In genomic region chr1:11456970-11457369, GRCh38 we compare ENCODE assay signal across 16 cellular contexts. TPM values are rescaled to one million over a fixed set of nuclear protein-coding genes. Genes with fewer than 3 reads are reported as not detected.
A peak's percentile ranks its signal among the peaks of the same experiment; 100 is the strongest.
DNase-seq lines count a peak whose midpoint lies in the region; ATAC-seq and TF ChIP-seq lines count a peak whose summit lies in the region.
"Had no signal": no experiment of that assay in that cellular context is flagged by ENCODE, and none has a peak within 500 bp of the region (broad histone marks: within the 10 kb centered on the region; RNA-seq: fewer than 3 reads in every experiment).

No MANE protein-coding gene starts in this region.

- peaks cover 31% of the 10 kb centered on the region for H3K4me1 Mint-ChIP-seq in CD4-positive, alpha-beta T cell (ENCODE audit: low read depth)
- H3K4me1 Mint-ChIP-seq in naive thymus-derived CD4-positive, alpha-beta T cell, result peaks cover 0 to 36% (median 26%) of the 10 kb centered on the region in 7 donors

- H3K27me3 Mint-ChIP-seq in CD4-positive, alpha-beta T cell, result peaks cover 3% of the 10 kb centered on the region
- H3K27me3 Mint-ChIP-seq in naive thymus-derived CD4-positive, alpha-beta T cell, result peaks cover 0 to 16% (median 3%) of the 10 kb centered on the region in 5 donors

- peaks cover 0 to 21% of the 10 kb centered on the region in 2 donors for H3K4me1 ChIP-seq in naive thymus-derived CD4-positive, alpha-beta T cell (ENCODE audit: control insufficient read depth in 2 of 2, insufficient read depth in 2 of 2, low read length in 2 of 2)

- no peak for TF ChIP-seq CTCF in CD4-positive, alpha-beta T cell (IDR thresholded peaks at IDR 0.05)

- no peaks in the 10 kb centered on the region for H3K36me3 Mint-ChIP-seq in CD4-positive, alpha-beta T cell (ENCODE audit: low read depth)
- H3K36me3 Mint-ChIP-seq in naive thymus-derived CD4-positive, alpha-beta T cell, result no peaks in the 10 kb centered on the region

- no peaks in the 10 kb centered on the region for H3K9me3 ChIP-seq in CD4-positive, alpha-beta T cell (ENCODE audit: control insufficient read depth, low read length)
- no peaks in the 10 kb centered on the region for H3K9me3 ChIP-seq in naive thymus-derived CD4-positive, alpha-beta T cell (ENCODE audit: control insufficient read depth in 2 of 3, low read length in 3 of 3)
- H3K9me3 ChIP-seq: BLaER1 treated with 17β-estradiol and CSF1 and Interleukin-3, amounts not matched to agents 10 nM and 100 nM had no signal

- peak; percentile 16 for DNase-seq in NCI-H2107 treated with DMSO at 0.1 percent for 48 hours (lab: John Stamatoyannopoulos, UW; ENCODE audit: unreplicated experiment)
- no peak for DNase-seq in NCI-H2107 (lab: John Stamatoyannopoulos, UW)
- no peak for DNase-seq in CD4-positive, alpha-beta T cell
- DNase-seq in NCI-H2171 treated with DMSO at 0.1 percent for 48 hours (lab: John Stamatoyannopoulos, UW), result peak; percentile 92
- peak in 5 of 9 donors; percentile 18 to 47 (median 41) for DNase-seq in naive thymus-derived CD4-positive, alpha-beta T cell
- no peak for DNase-seq in SHP77 (lab: John Stamatoyannopoulos, UW)
- DNase-seq in activated effector memory CD4-positive, alpha-beta T cell treated with Interleukin-2 at 50 U/mL for 16 hours, result no peak
- DNase-seq: DMS153; H7; NCI-H1048; NCI-H1694 treated with DMSO at 0.1 percent for 48 hours; NCI-H526; NK-92 treated with Interleukin-12 subunit alpha and Interleukin-12 subunit beta, amount 100 ng/mL, for 24 hours had no signal

- no peaks in the 10 kb centered on the region for H3K9me3 Mint-ChIP-seq in CD4-positive, alpha-beta T cell
- H3K9me3 Mint-ChIP-seq in naive thymus-derived CD4-positive, alpha-beta T cell, result peaks cover 0 to 2% (median 0%) of the 10 kb centered on the region in 11 donors

- POLR2A ChIA-PET in CD4-positive, alpha-beta T cell (lab: Charles Lee), result no interaction called here
- POLR2A ChIA-PET in naive thymus-derived CD4-positive, alpha-beta T cell (lab: Charles Lee), result no interaction called here

- no peaks in the 10 kb centered on the region for H3K27me3 ChIP-seq in CD4-positive, alpha-beta T cell (ENCODE audit: control insufficient read depth, insufficient read depth, low read length)
- H3K27me3 ChIP-seq in naive thymus-derived CD4-positive, alpha-beta T cell (ENCODE audit: control insufficient read depth in 2 of 2, insufficient read depth in 2 of 2, low read length in 2 of 2), result no peaks in the 10 kb centered on the region
- H3K27me3 ChIP-seq: BLaER1 treated with 17β-estradiol and CSF1 and Interleukin-3, amounts not matched to agents 10 nM and 100 nM had no signal

- no peaks in the 10 kb centered on the region for H3K36me3 ChIP-seq in naive thymus-derived CD4-positive, alpha-beta T cell (ENCODE audit: control insufficient read depth in 2 of 3, insufficient read depth in 3 of 3, low read length in 3 of 3)
- H3K36me3 ChIP-seq: BLaER1 treated with 17β-estradiol and CSF1 and Interleukin-3, amounts not matched to agents 10 nM and 100 nM had no signal

- no peak overlapping the region for H3K27ac ChIP-seq in CD4-positive, alpha-beta T cell (ENCODE audit: low read depth, low read length)
- H3K27ac ChIP-seq in naive thymus-derived CD4-positive, alpha-beta T cell (ENCODE audit: low read depth, low read length), result no peak overlapping the region
- H3K27ac ChIP-seq: BLaER1 treated with 17β-estradiol and CSF1 and Interleukin-3, amounts not matched to agents 10 nM and 100 nM; KMS-11 had no signal

- peak; percentile 32 for ATAC-seq in CD4-positive, alpha-beta T cell (ENCODE audit: poor library complexity)
- ATAC-seq in naive thymus-derived CD4-positive, alpha-beta T cell, result peak; percentile 20

- CTCF ChIA-PET in CD4-positive, alpha-beta T cell (lab: Charles Lee), result no interaction called here
- CTCF ChIA-PET in naive thymus-derived CD4-positive, alpha-beta T cell (lab: Charles Lee), result interaction anchor here (0.6 kb wide), 1 partner anchor 30 kb away, joined by 3 read pairs; no protein-coding TSS in a partner anchor

- H3K4me3 ChIP-seq in naive thymus-derived CD4-positive, alpha-beta T cell (ENCODE audit: low read length), result no peak overlapping the region
- H3K4me3 ChIP-seq: BLaER1 treated with 17β-estradiol and CSF1 and Interleukin-3, amounts not matched to agents 10 nM and 100 nM had no signal

- peak overlapping the region; percentile 26 for H3K4me3 Mint-ChIP-seq in CD4-positive, alpha-beta T cell
- peak overlapping the region in 9 of 10 donors; percentile 21 to 84 (median 62) for H3K4me3 Mint-ChIP-seq in naive thymus-derived CD4-positive, alpha-beta T cell

- intact Hi-C loops in CD4-positive, alpha-beta T cell (cut with DNase I, micrococcal nuclease), result no loop called here
- intact Hi-C loops in naive thymus-derived CD4-positive, alpha-beta T cell (cut with micrococcal nuclease), result no loop called here

- peak overlapping the region; percentile 45 for H3K27ac Mint-ChIP-seq in CD4-positive, alpha-beta T cell
- peak overlapping the region in 8 of 9 donors; percentile 47 to 89 (median 69) for H3K27ac Mint-ChIP-seq in naive thymus-derived CD4-positive, alpha-beta T cell

RNA-seq across cellular contexts. Expression of gene DISP3, which starts 22.0 kb away (rescaled TPM):
- under 1 TPM; 0.55 to 0.56 TPM for total RNA-seq in CD4-positive, alpha-beta T cell
- total RNA-seq in naive thymus-derived CD4-positive, alpha-beta T cell, result under 1 TPM; 0.14 to 0.95 (median 0.24) TPM
- polyA plus RNA-seq in naive thymus-derived CD4-positive, alpha-beta T cell, result under 1 TPM; 0.46 to 0.53 TPM
- total RNA-seq: RPMI7951 had no signal

Comparison
In these comparisons a context has a peak if more than half of its experiments do, and no peak if none do; other contexts are left out.
1. DNase-seq: peak in NCI-H2107 treated with DMSO at 0.1 percent for 48 hours (single experiment), NCI-H2171 treated with DMSO at 0.1 percent for 48 hours (single experiment) and naive thymus-derived CD4-positive, alpha-beta T cell (5 of 9); none in NCI-H2107 (single experiment), CD4-positive, alpha-beta T cell (0 of 10), SHP77 (0 of 2) and activated effector memory CD4-positive, alpha-beta T cell treated with Interleukin-2 at 50 U/mL for 16 hours (single experiment).